Comparison of ENCODE assay signal across 19 cellular contexts in genomic region chr9:20650750-20651299, GRCh38.
"Had no signal": no experiment of that assay in that cellular context is flagged by ENCODE, and none has a peak within 500 bp of the region (broad histone marks: within the 10 kb centered on the region; RNA-seq: fewer than 3 reads in every experiment).

No MANE protein-coding gene starts in this region.

- ATAC-seq: left lobe of liver, natural killer cell had no signal

- H3K27me3 ChIP-seq: right atrium auricular region, sigmoid colon, stomach, transverse colon had no signal

- H3K9me3 ChIP-seq: right atrium auricular region, sigmoid colon, stomach, thoracic aorta had no signal

- H3K4me3 ChIP-seq: coronary artery, right atrium auricular region, sigmoid colon, skin epidermis, stomach, thoracic aorta, transverse colon had no signal

- H3K27ac ChIP-seq: coronary artery, right atrium auricular region, sigmoid colon, skin epidermis, stomach, thoracic aorta, transverse colon had no signal

- DNase-seq: effector CD4-positive, alpha-beta T cell; endodermal cell; erythroblast; foreskin melanocyte; head of caudate nucleus; hippocampal formation; mammary epithelial cell; natural killer cell; sigmoid colon; stimulated activated CD4-positive, alpha-beta T cell treated with anti-CD3 and anti-CD28 coated beads, Interleukin-12 subunit alpha, Interleukin-12 subunit beta, amount 100 ng/mL, for 4 hours; stimulated activated naive CD4-positive, alpha-beta T cell; stomach; substantia nigra; transverse colon had no signal

- H3K4me1 ChIP-seq: right atrium auricular region, sigmoid colon had no signal

- H3K36me3 ChIP-seq: right atrium auricular region, sigmoid colon, stomach, thoracic aorta, transverse colon had no signal
